Comparison of ENCODE assay signal across 1 cellular context in the genomic region with DNA sequence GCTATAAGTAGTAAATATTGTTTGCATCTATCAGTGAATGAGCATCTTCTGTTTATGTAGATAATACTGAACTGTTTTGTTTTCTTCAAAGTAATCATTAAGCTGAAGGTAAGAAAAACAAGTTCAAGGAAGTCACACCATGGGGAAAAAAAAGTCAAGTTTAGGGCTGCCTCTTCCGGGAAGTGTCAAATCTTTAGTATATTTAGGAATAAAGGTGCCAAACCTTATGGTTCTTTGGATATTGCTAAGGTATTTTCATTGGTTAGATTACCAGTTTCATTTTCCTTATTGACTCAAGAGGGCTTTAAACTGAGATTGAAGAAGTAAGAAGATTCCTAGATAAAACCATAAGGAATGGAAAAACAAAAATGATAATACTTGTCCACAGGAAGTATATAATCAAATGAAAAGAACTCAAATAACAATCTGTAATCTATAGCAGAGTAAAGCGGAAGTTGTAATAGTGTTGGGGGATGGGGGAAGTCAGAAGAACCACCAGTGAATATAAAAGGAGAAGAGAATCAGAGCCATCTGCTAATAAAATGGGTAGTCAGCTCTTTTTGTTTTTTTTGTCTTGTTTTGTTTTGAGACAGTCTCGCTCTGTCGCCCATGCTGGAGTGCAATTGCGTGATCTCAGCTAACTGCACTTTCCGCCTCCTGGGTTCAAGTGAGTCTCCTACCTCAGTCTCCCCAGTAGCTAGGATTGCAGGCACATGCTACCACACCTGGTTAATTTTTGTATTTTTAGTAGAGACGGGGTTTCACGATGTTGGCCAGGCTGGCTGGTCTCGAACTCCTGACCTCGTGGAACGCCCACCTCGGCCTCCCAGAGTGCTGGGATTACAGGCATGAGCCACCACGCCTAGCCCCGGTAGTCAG.
TF ChIP-seq lines count a peak whose summit lies in the region.

No MANE protein-coding gene starts in this region.

TF ChIP-seq in IMR-90, 13 proteins besides CTCF, POLR2A, EP300 and RAD21:
- TF ChIP-seq CEBPB (IDR thresholded peaks at IDR 0.05; ENCODE audit: low read depth, low read length) (no peak), MAFK (IDR thresholded peaks at IDR 0.05; ENCODE audit: low read depth, low read length) (0 out of 2 replicates have a peak, but pooled peaks have one; percentile 13)
